22 cellular contexts compared by ENCODE assay signal in genomic region chr5:34652466-34652865, GRCh38. TPM values are rescaled to one million over a fixed set of nuclear protein-coding genes. Genes with fewer than 3 reads are reported as not detected.
DNase-seq lines count a peak whose midpoint lies in the region; ATAC-seq, FAIRE-seq and TF ChIP-seq lines count a peak whose summit lies in the region.
"Had no signal": no experiment of that assay in that cellular context is flagged by ENCODE, and none has a peak within 500 bp of the region (broad histone marks: within the 10 kb centered on the region; RNA-seq: fewer than 3 reads in every experiment).

No MANE protein-coding gene starts in this region.

- H2AFZ ChIP-seq in SK-N-SH (ENCODE audit: low read depth) (no peak overlapping the region), H1 (ENCODE audit: low read length) (no peak overlapping the region)

- no peak for TF ChIP-seq RAD21 in SK-N-SH (IDR thresholded peaks at IDR 0.05; ENCODE audit: low read length)
- TF ChIP-seq RAD21 in H1 (IDR thresholded peaks at IDR 0.05 in 1 of 2, conservative IDR thresholded peaks at IDR 0.05 in 1 of 2; ENCODE audit: low read depth in 2 of 2, low read length in 2 of 2) = no peak

- H3K4me3 ChIP-seq in SK-N-SH (ENCODE audit: low read depth in 2 of 2, low read length in 1 of 2) (no peak overlapping the region), H1 (ENCODE audit: extremely low read depth in 1 of 4, insufficient read depth in 2 of 4, low read depth in 3 of 4, low read length in 4 of 4) (no peak overlapping the region), thyroid gland (replicated peaks in 1 of 3) (no peak overlapping the region)
- H3K4me3 ChIP-seq: BLaER1, K562 had no signal

- H2BK15ac ChIP-seq in H1 (ENCODE audit: low read length) = peak overlapping the region; percentile 38; the same call in 1 of the 2 replicates

- no peak overlapping the region for H3K18ac ChIP-seq in H1 (ENCODE audit: extremely low read depth, low read length)

- POLR2A ChIA-PET in SK-N-SH (lab: Yijun Ruan, JAX) (no interaction called here), H1 (lab: Charles Lee; ENCODE audit: partially characterized antibody) (no interaction called here)

- no peak overlapping the region for H4K91ac ChIP-seq in H1 (replicated peaks; ENCODE audit: insufficient read length, low read length)

- no peak overlapping the region for H2BK5ac ChIP-seq in H1 (ENCODE audit: low read depth, low read length)

- H3K9ac ChIP-seq in SK-N-SH (no peak overlapping the region), H1 (replicated peaks in 1 of 4; ENCODE audit: extremely low read depth in 1 of 4, low read depth in 3 of 4, low read length in 3 of 4) (no peak overlapping the region)
- H3K9ac ChIP-seq: BLaER1 had no signal

- H4K8ac ChIP-seq in H1 (ENCODE audit: extremely low read depth, insufficient read depth, low read length) = no peak overlapping the region

- peaks cover 10% of the 10 kb centered on the region for H3K23me2 ChIP-seq in H1 (ENCODE audit: low read depth, low read length)

- no peaks in the 10 kb centered on the region for H3K36me3 ChIP-seq in SK-N-SH (replicated peaks in 1 of 2; ENCODE audit: control insufficient read depth in 1 of 2, insufficient read depth in 2 of 2, low read length in 1 of 2)
- no peaks in the 10 kb centered on the region for H3K36me3 ChIP-seq in H1 (ENCODE audit: control insufficient read depth in 2 of 4, insufficient read depth in 4 of 4, low read length in 3 of 4)
- H3K36me3 ChIP-seq in thyroid gland = no peaks in the 10 kb centered on the region
- H3K36me3 ChIP-seq: BLaER1 had no signal

- TF ChIP-seq POLR2A in H1 (IDR thresholded peaks at IDR 0.05; ENCODE audit: control extremely low read depth in 1 of 2, low read depth in 2 of 2, low read length in 2 of 2) = no peak
- no peak for TF ChIP-seq POLR2A in thyroid gland (IDR thresholded peaks at IDR 0.05)

- H4K5ac ChIP-seq in H1 (ENCODE audit: insufficient read length, low read depth, low read length) = no peak overlapping the region

- TF ChIP-seq CTCF in SK-N-SH (IDR thresholded peaks at IDR 0.05) = no peak
- TF ChIP-seq CTCF in H1 (IDR thresholded peaks at IDR 0.05; ENCODE audit: control extremely low read depth in 1 of 3, insufficient read depth in 1 of 3, low read depth in 1 of 3, low read length in 3 of 3) = no peak
- no peak for TF ChIP-seq CTCF in thyroid gland (IDR thresholded peaks at IDR 0.05)

- peaks cover 9% of the 10 kb centered on the region for H3K79me2 ChIP-seq in SK-N-SH (ENCODE audit: insufficient read depth)
- H3K79me2 ChIP-seq in H1 (ENCODE audit: control insufficient read depth in 1 of 2, insufficient read depth in 2 of 2, low read length in 2 of 2) = peaks cover 4 to 7% of the 10 kb centered on the region in 2 experiments

- peak overlapping the region; percentile 39; the same call in 1 of the 2 replicates for H3K4me2 ChIP-seq in SK-N-SH
- no peak overlapping the region for H3K4me2 ChIP-seq in H1 (ENCODE audit: insufficient read depth in 1 of 2, low read depth in 2 of 2, low read length in 2 of 2)
- H3K4me2 ChIP-seq: BLaER1 had no signal

- H3K23ac ChIP-seq in H1 (ENCODE audit: insufficient read length) = no peak overlapping the region

- no peak overlapping the region for H3K14ac ChIP-seq in H1 (ENCODE audit: insufficient read length)

- H4K20me1 ChIP-seq in SK-N-SH (ENCODE audit: insufficient read depth) (no peaks in the 10 kb centered on the region; the same call in 1 of the 2 replicates), H1 (replicated peaks in 1 of 2; ENCODE audit: control insufficient read depth in 1 of 2, insufficient read depth in 2 of 2, low read length in 2 of 2) (no peaks in the 10 kb centered on the region)
- H4K20me1 ChIP-seq: BLaER1 had no signal

- H2BK12ac ChIP-seq in H1 (ENCODE audit: low read depth, low read length) = no peak overlapping the region

- intact Hi-C loops in thyroid gland (cut with DNase I) = no loop called here

- no peak overlapping the region for H2AK5ac ChIP-seq in H1 (ENCODE audit: low read depth, low read length)

- DNase-seq in SK-N-SH (no peak), H1 (ENCODE audit: low read depth in 1 of 2, low spot score in 2 of 2) (no peak), left kidney (ENCODE audit: low read depth, low spot score) (peak; percentile 30), thyroid gland (peak; percentile 45 to 57), Ammon's horn (ENCODE audit: low spot score) (no peak), frontal cortex (ENCODE audit: low spot score in 2 of 2) (no peak), KG1 (lab: John Stamatoyannopoulos, UW) (no peak)
- DNase-seq: CD4-positive, CD25-positive, alpha-beta regulatory T cell; NCI-H1105 treated with DMSO at 0.1 percent for 48 hours; NCI-H146; NCI-H1930; NCI-H2107; NCI-H524 treated with DMSO at 0.1 percent for 48 hours; NCI-H774 had no signal

- ATAC-seq in SK-N-SH treated with all-trans-retinoic acid at 6 μM for 48 hours = no peak
- ATAC-seq: HCT116, HepG2, K562 had no signal

- no peaks in the 10 kb centered on the region for H3K79me1 ChIP-seq in H1 (ENCODE audit: low read depth, low read length)

- H3K27me3 ChIP-seq in SK-N-SH (ENCODE audit: insufficient read depth) = no peaks in the 10 kb centered on the region
- no peaks in the 10 kb centered on the region for H3K27me3 ChIP-seq in H1 (replicated peaks in 1 of 4; ENCODE audit: control insufficient read depth in 3 of 4, extremely low read depth in 1 of 4, insufficient read depth in 3 of 4, low read length in 3 of 4)
- H3K27me3 ChIP-seq in thyroid gland = no peaks in the 10 kb centered on the region
- H3K27me3 ChIP-seq: BLaER1 had no signal

- FAIRE-seq in H1 (lab: Jason Lieb, UNC) (no peak), frontal cortex (lab: Jason Lieb, UNC) (no peak)
- FAIRE-seq: D721Med, GM18507, HepG2, K562 had no signal

- TF ChIP-seq EP300 in SK-N-SH (IDR thresholded peaks at IDR 0.05; ENCODE audit: borderline replicate concordance in 1 of 2, low read depth in 1 of 2, low read length in 1 of 2) = no peak
- TF ChIP-seq EP300 in H1 (IDR thresholded peaks at IDR 0.05; ENCODE audit: borderline replicate concordance in 1 of 2, low read depth in 2 of 2, low read length in 2 of 2) = no peak

- CTCF ChIA-PET in SK-N-SH (lab: Yijun Ruan, JAX) = no interaction called here
- CTCF ChIA-PET in H1 (lab: Charles Lee; ENCODE audit: partially characterized antibody) = interaction anchor here (0.7 to 1.4 kb wide), 2 partner anchors 42 to 115 kb away, joined by 3 read pairs; no protein-coding TSS in a partner anchor

- H2BK20ac ChIP-seq in H1 (ENCODE audit: low read length) = no peak overlapping the region

- no peaks in the 10 kb centered on the region for H3K9me2 ChIP-seq in SK-N-SH

- no peak overlapping the region for H3K56ac ChIP-seq in H1 (replicated peaks; ENCODE audit: insufficient read length, low read depth, low read length)

- WGBS in SK-N-SH (ENCODE audit: low lambda C conversion rate) = 17% methylated on average over 4 of the region's 5 CpGs
- 82% methylated on average over 5 of the region's 5 CpGs; no CpG with 5 or more reads in 1 of the 2 experiments for WGBS in H1 (ENCODE audit: extremely low coverage in 1 of 2, insufficient coverage in 1 of 2, insufficient read length in 1 of 2, insufficient replicate concordance in 2 of 2, low coverage in 1 of 2, low lambda C conversion rate in 2 of 2, missing lambda C conversion rate in 1 of 2), 2 experiments
- WGBS in thyroid gland, 2 donors = 23% methylated on average over 5 of the region's 5 CpGs

- H3K4ac ChIP-seq in H1 (replicated peaks; ENCODE audit: insufficient read length, low read depth, low read length) = no peak overlapping the region

- H3K27ac ChIP-seq in SK-N-SH (ENCODE audit: low read depth in 2 of 2, low read length in 1 of 2) (peak overlapping the region; percentile 30 to 50; a peak in 2 of 4 replicates), H1 (ENCODE audit: low read depth, low read length) (no peak overlapping the region), thyroid gland (no peak overlapping the region)
- H3K27ac ChIP-seq: 22Rv1, BLaER1 had no signal

- H3F3A ChIP-seq in SK-N-SH (replicated peaks; ENCODE audit: insufficient read depth) = peaks cover 31% of the 10 kb centered on the region

- H3K9me3 ChIP-seq in SK-N-SH (no peaks in the 10 kb centered on the region), H1 (ENCODE audit: insufficient read depth in 2 of 2, low read depth in 1 of 2, low read length in 1 of 2) (0 out of 4 replicates have a peak, but pooled peaks cover 0 to 3% of the 10 kb centered on the region in 2 experiments), thyroid gland (no peaks in the 10 kb centered on the region)
- H3K9me3 ChIP-seq: BLaER1 had no signal

- H2BK120ac ChIP-seq in H1 (replicated peaks; ENCODE audit: low read depth, low read length) = peak overlapping the region; percentile 58

- H3K4me1 ChIP-seq in SK-N-SH (ENCODE audit: control insufficient read depth in 1 of 2, insufficient read depth in 2 of 2, low read depth in 1 of 2, low read length in 1 of 2) (no peaks in the 10 kb centered on the region; a peak in 2 of 4 replicates), H1 (replicated peaks in 1 of 4; ENCODE audit: control insufficient read depth in 3 of 4, insufficient read depth in 4 of 4, low read length in 3 of 4) (peaks cover 7 to 12% (median 10%) of the 10 kb centered on the region in 4 experiments; a peak in 6 of 7 replicates), thyroid gland (peaks cover 7 to 12% of the 10 kb centered on the region in 2 donors)

TF ChIP-seq in SK-N-SH treated with all-trans-retinoic acid at 6 μM for 48 hours, 23 proteins besides CTCF, POLR2A, EP300 and RAD21 (continues in another document):
- no peak for TF ChIP-seq ESRRG (CRISPR knock-in tag; IDR thresholded peaks at IDR 0.05)
- TF ChIP-seq CSDC2 (CRISPR knock-in tag; IDR thresholded peaks at IDR 0.05) = no peak

TF ChIP-seq in H1, 55 proteins besides CTCF, POLR2A, EP300 and RAD21 (continues in another document):
- TF ChIP-seq CHD2 (IDR thresholded peaks at IDR 0.05; ENCODE audit: low read length) (no peak), NANOG (IDR thresholded peaks at IDR 0.05; ENCODE audit: insufficient read depth, low read depth, low read length, poor library complexity, severe bottlenecking) (no peak), RFX5 (IDR thresholded peaks at IDR 0.05; ENCODE audit: borderline replicate concordance, low read depth, low read length) (no peak), CBX8 (IDR thresholded peaks at IDR 0.05; ENCODE audit: borderline replicate concordance, low read depth, low read length) (no peak)

RNA-seq across cellular contexts. Expression of gene RAI14, which starts 3.7 kb away (rescaled TPM):
- polyA plus RNA-seq in SK-N-SH (2012; rRNA removed) (53.2 and 59.5 TPM in 2 replicates), H1 (2011; rRNA removed) (48.4 and 54.7 TPM in 2 replicates)
- 59.7 and 67.7 TPM in 2 replicates for polyA plus RNA-seq in SK-N-SH (2012; cell fraction: cytosol; rRNA removed)
- 61.9 and 72.1 TPM in 2 replicates for polyA plus RNA-seq in SK-N-SH (2012; cell fraction: nucleus; rRNA removed)
- total RNA-seq in H1 (2021; fragmentation: NEBNext Ultra II Directional; extraction: Animal tissue kit (Norgen Biotek cat#: 25700)) = 210 and 216 TPM in 2 replicates
- polyA plus RNA-seq in H1 (2011; cell fraction: cytosol; rRNA removed) = 85.7 TPM
- 309 TPM for polyA plus RNA-seq in H1 (2011; cell fraction: nucleus; rRNA removed)
- polyA plus RNA-seq in H1 (2012, experiment 1 of 2) = 92.2 to 129 TPM (median 115 TPM) in 4 replicates
- polyA plus RNA-seq in H1 (2012, experiment 2 of 2) = 5.2 TPM
- polyA plus RNA-seq in H1 (2013, experiment 1 of 2) = 122 TPM
- 118 TPM for polyA plus RNA-seq in H1 (2013, experiment 2 of 2)
- polyA minus RNA-seq in H1 (2011; rRNA and poly(A)+ RNA removed) = 477 and 553 TPM in 2 replicates
- polyA minus RNA-seq in H1 (2011; cell fraction: cytosol; rRNA and poly(A)+ RNA removed) = 88.9 TPM
- 219 TPM for polyA minus RNA-seq in H1 (2011; cell fraction: nucleus; rRNA and poly(A)+ RNA removed)
- total RNA-seq in thyroid gland (10 to 100 TPM; 16.9 to 23.5 (median 20.8) TPM), frontal cortex (29.3 TPM)
- polyA plus RNA-seq: CD4-positive, CD25-positive, alpha-beta regulatory T cell had no signal

Comparison
In these comparisons a context has a peak if more than half of its experiments do, and no peak if none do; other contexts are left out.
1. DNase-seq: peak in left kidney (single experiment) and thyroid gland (2 of 2); none in SK-N-SH (single experiment), H1 (0 of 2), Ammon's horn (single experiment), frontal cortex (0 of 2) and KG1 (single experiment).
2. H3K27ac ChIP-seq: peak in SK-N-SH (2 of 2); none in H1 (single experiment) and thyroid gland (0 of 3).